ENCODE assay signal across 14 cellular contexts in the genomic region with DNA sequence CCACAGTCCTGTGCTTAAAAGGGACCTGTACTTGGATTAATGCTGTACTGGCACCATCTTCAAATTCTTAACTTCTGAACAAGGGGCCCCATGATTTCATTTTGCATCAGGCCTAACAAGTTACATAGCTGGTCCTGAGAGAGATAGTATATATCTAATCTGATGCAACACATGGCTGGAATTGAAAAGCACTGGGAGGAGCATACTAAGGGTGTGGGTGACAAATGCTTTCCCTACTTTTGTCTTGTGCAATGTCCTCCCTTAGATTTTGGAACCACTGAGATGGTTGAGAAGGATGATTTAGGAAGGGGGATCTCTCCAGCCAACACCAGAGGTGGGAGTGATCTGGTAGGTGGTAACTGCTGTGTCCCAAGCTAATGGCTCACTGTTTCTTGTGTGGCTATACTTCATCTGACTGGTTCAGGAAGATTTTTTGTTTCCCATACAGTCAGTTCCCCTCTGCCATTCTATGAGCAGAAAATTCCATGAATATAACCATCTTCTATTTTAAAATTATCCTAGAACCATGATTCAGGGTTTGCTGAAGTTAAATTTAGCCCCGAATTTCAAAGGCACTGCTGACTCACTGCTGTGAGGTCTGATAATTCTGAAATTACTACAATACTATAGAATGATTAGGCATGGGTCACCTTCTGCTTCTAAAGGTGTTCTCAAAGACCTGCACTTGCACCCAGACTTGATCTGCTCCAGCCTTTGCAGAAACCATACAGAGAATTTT.
DNase-seq lines count a peak whose midpoint lies in the region; ATAC-seq and TF ChIP-seq lines count a peak whose summit lies in the region.
"Had no signal": no experiment of that assay in that cellular context is flagged by ENCODE, and none has a peak within 500 bp of the region (broad histone marks: within the 10 kb centered on the region; RNA-seq: fewer than 3 reads in every experiment).

No MANE protein-coding gene starts in this region.

- ATAC-seq in SK-N-SH treated with all-trans-retinoic acid at 6 μM for 48 hours, result no peak
- no peak for ATAC-seq in HG03521 (IDR thresholded peaks at IDR 0.05; ENCODE audit: unreplicated experiment)
- ATAC-seq: activated CD8-positive, alpha-beta T cell treated with anti-CD3 and anti-CD28 coated beads, Interleukin-2, amount 10 ng/mL, durations not matched to agents 7 days and 5 days; body of pancreas had no signal

- H3K9me3 ChIP-seq in SK-N-SH, result no peaks in the 10 kb centered on the region
- H3K9me3 ChIP-seq: body of pancreas had no signal

- peaks cover 5 to 29% of the 10 kb centered on the region in 2 experiments; a peak in 2 of 4 replicates for H3K4me1 ChIP-seq in SK-N-SH (ENCODE audit: control insufficient read depth in 1 of 2, insufficient read depth in 2 of 2, low read depth in 1 of 2, low read length in 1 of 2)

- no peak for TF ChIP-seq RAD21 in SK-N-SH (IDR thresholded peaks at IDR 0.05; ENCODE audit: low read length)

- TF ChIP-seq CTCF in SK-N-SH (IDR thresholded peaks at IDR 0.05) (no peak), astrocyte of the spinal cord (IDR thresholded peaks at IDR 0.05; ENCODE audit: low read depth, low read length) (no peak), fibroblast of villous mesenchyme (IDR thresholded peaks at IDR 0.05; ENCODE audit: insufficient read depth, low read depth, low read length) (no peak)

- H2AFZ ChIP-seq in SK-N-SH (ENCODE audit: low read depth), result peak overlapping the region; percentile 36; the same call in 1 of the 2 replicates

- no peak for TF ChIP-seq EP300 in SK-N-SH (IDR thresholded peaks at IDR 0.05; ENCODE audit: borderline replicate concordance in 1 of 2, low read depth in 1 of 2, low read length in 1 of 2)

- H3K27ac ChIP-seq in SK-N-SH (ENCODE audit: low read depth in 2 of 2, low read length in 1 of 2), result peak overlapping the region in 1 of 2 experiments; percentile 43; a peak in 2 of 4 replicates
- H3K27ac ChIP-seq: body of pancreas had no signal

- no peaks in the 10 kb centered on the region for H4K20me1 ChIP-seq in SK-N-SH (ENCODE audit: insufficient read depth)

- no peak for DNase-seq in SK-N-SH
- peak; percentile 41 for DNase-seq in astrocyte of the spinal cord (ENCODE audit: low read depth, low spot score)
- DNase-seq in fibroblast of villous mesenchyme (ENCODE audit: low read depth), result peak; percentile 23
- DNase-seq in stromal cell of bone marrow (ENCODE audit: low read depth), result peak; percentile 41
- DNase-seq in activated CD4-positive, alpha-beta T cell treated with anti-CD3 and anti-CD28 coated beads for 1 hour, result no peak
- no peak for DNase-seq in activated T-cell treated with anti-CD3 and anti-CD28 coated beads, Interleukin-2, amount 50 U/mL, for 1 hour
- DNase-seq: 8988T; activated CD8-positive, alpha-beta T cell treated with anti-CD3 and anti-CD28 coated beads, Interleukin-2, amount 10 ng/mL, durations not matched to agents 7 days and 5 days; body of pancreas; Calu3; NCI-H1105; stimulated activated CD4-positive, alpha-beta T cell treated with anti-CD3 and anti-CD28 coated beads, Interleukin-2, amount 100 ng/mL, for 48 hours had no signal

- H3K27me3 ChIP-seq in SK-N-SH (ENCODE audit: insufficient read depth), result no peaks in the 10 kb centered on the region
- H3K27me3 ChIP-seq: body of pancreas had no signal

- no peak overlapping the region for H3K4me2 ChIP-seq in SK-N-SH

- H3K79me2 ChIP-seq in SK-N-SH (ENCODE audit: insufficient read depth), result no peaks in the 10 kb centered on the region

- H3K4me3 ChIP-seq in SK-N-SH (ENCODE audit: low read depth in 2 of 2, low read length in 1 of 2), result no peak overlapping the region
- no peak overlapping the region for H3K4me3 ChIP-seq in astrocyte of the spinal cord (ENCODE audit: low read depth, low read length)
- H3K4me3 ChIP-seq in fibroblast of villous mesenchyme (ENCODE audit: low read depth, low read length), result no peak overlapping the region
- H3K4me3 ChIP-seq: body of pancreas had no signal

- H3K36me3 ChIP-seq in SK-N-SH (replicated peaks in 1 of 2; ENCODE audit: control insufficient read depth in 1 of 2, insufficient read depth in 2 of 2, low read length in 1 of 2), result no peaks in the 10 kb centered on the region

- CTCF ChIA-PET in SK-N-SH (lab: Yijun Ruan, JAX), result no interaction called here

- H3K9me2 ChIP-seq in SK-N-SH, result no peaks in the 10 kb centered on the region

- in situ Hi-C loops in astrocyte of the spinal cord (cut with HindIII; ENCODE audit: low sequenced_read_pairs), result no loop called here

- POLR2A ChIA-PET in SK-N-SH (lab: Yijun Ruan, JAX), result no interaction called here

- H3K9ac ChIP-seq in SK-N-SH, result no peak overlapping the region

- WGBS in SK-N-SH (ENCODE audit: low lambda C conversion rate), result 33% methylated on average over 1 of the region's 1 CpG

- no peaks in the 10 kb centered on the region for H3F3A ChIP-seq in SK-N-SH (replicated peaks; ENCODE audit: insufficient read depth)

TF ChIP-seq in SK-N-SH, 30 proteins besides CTCF, POLR2A, EP300 and RAD21 (continues in another document):
- TF ChIP-seq, protein P1, sequence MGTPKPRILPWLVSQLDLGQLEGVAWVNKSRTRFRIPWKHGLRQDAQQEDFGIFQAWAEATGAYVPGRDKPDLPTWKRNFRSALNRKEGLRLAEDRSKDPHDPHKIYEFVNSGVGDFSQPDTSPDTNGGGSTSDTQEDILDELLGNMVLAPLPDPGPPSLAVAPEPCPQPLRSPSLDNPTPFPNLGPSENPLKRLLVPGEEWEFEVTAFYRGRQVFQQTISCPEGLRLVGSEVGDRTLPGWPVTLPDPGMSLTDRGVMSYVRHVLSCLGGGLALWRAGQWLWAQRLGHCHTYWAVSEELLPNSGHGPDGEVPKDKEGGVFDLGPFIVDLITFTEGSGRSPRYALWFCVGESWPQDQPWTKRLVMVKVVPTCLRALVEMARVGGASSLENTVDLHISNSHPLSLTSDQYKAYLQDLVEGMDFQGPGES (IDR thresholded peaks at IDR 0.05; ENCODE audit: low read depth, low read length), result no peak
- TF ChIP-seq FOXJ3 (CRISPR knock-in tag; IDR thresholded peaks at IDR 0.05), result no peak
- no peak for TF ChIP-seq SMC3 (IDR thresholded peaks at IDR 0.05; ENCODE audit: low read depth, low read length)
- TF ChIP-seq POLR2AphosphoS5 (IDR thresholded peaks at IDR 0.05; ENCODE audit: low read depth, low read length), result no peak
- TF ChIP-seq ELF1 (IDR thresholded peaks at IDR 0.05), result no peak
- TF ChIP-seq RXRA (IDR thresholded peaks at IDR 0.05; ENCODE audit: borderline replicate concordance, low read depth), result no peak
- no peak for TF ChIP-seq MEF2A (IDR thresholded peaks at IDR 0.05; ENCODE audit: borderline replicate concordance, low read depth)
- no peak for TF ChIP-seq RFX5 (IDR thresholded peaks at IDR 0.05; ENCODE audit: low read length)
- TF ChIP-seq, protein P2, sequence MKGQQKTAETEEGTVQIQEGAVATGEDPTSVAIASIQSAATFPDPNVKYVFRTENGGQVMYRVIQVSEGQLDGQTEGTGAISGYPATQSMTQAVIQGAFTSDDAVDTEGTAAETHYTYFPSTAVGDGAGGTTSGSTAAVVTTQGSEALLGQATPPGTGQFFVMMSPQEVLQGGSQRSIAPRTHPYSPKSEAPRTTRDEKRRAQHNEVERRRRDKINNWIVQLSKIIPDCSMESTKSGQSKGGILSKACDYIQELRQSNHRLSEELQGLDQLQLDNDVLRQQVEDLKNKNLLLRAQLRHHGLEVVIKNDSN (IDR thresholded peaks at IDR 0.05; ENCODE audit: borderline replicate concordance, low read depth), result no peak
- no peak for TF ChIP-seq TEAD4 (IDR thresholded peaks at IDR 0.05; ENCODE audit: borderline replicate concordance, insufficient read depth)
- no peak for TF ChIP-seq GABPA (IDR thresholded peaks at IDR 0.05; ENCODE audit: low read depth)

TF ChIP-seq in SK-N-SH treated with all-trans-retinoic acid at 6 μM for 48 hours, 23 proteins besides CTCF, POLR2A, EP300 and RAD21 (continues in another document):
- TF ChIP-seq TCF4 (CRISPR knock-in tag; IDR thresholded peaks at IDR 0.05; ENCODE audit: borderline replicate concordance), result no peak
- no peak for TF ChIP-seq POU6F1 (CRISPR knock-in tag; IDR thresholded peaks at IDR 0.05; ENCODE audit: borderline replicate concordance, low read depth)
- TF ChIP-seq RARB (CRISPR knock-in tag; IDR thresholded peaks at IDR 0.05), result no peak
- no peak for TF ChIP-seq TSHZ2 (CRISPR knock-in tag; IDR thresholded peaks at IDR 0.05)
- TF ChIP-seq PPARA (CRISPR knock-in tag; IDR thresholded peaks at IDR 0.05; ENCODE audit: borderline replicate concordance), result no peak
- TF ChIP-seq ESRRG (CRISPR knock-in tag; IDR thresholded peaks at IDR 0.05), result no peak

Comparison
In these comparisons a context has a peak if more than half of its experiments do, and no peak if none do; other contexts are left out.
1. DNase-seq: peak in astrocyte of the spinal cord (single experiment), fibroblast of villous mesenchyme (single experiment) and stromal cell of bone marrow (single experiment); none in SK-N-SH (single experiment), activated CD4-positive, alpha-beta T cell treated with anti-CD3 and anti-CD28 coated beads for 1 hour (single experiment) and activated T-cell treated with anti-CD3 and anti-CD28 coated beads, Interleukin-2, amount 50 U/mL, for 1 hour (single experiment).